In genomic region chr15:58933311-58934113, GRCh38 we compare ENCODE assay signal across 8 cellular contexts. TPM values are rescaled to one million over a fixed set of nuclear protein-coding genes. Genes with fewer than 3 reads are reported as not detected.
DNase-seq lines count a peak whose midpoint lies in the region; ATAC-seq and TF ChIP-seq lines count a peak whose summit lies in the region.

TSS of gene SLTM (minus strand) at chr15:58933679. CDS start at chr15:58933565, 114 bp downstream.

- TF ChIP-seq CTCF in KMS-11 (conservative IDR thresholded peaks at IDR 0.05; ENCODE audit: low read depth, low read length) (peak; percentile 41; the same call in 1 of the 2 replicates), Panc1 (IDR thresholded peaks at IDR 0.05) (no peak)

- BruUV-seq in Panc1 (replicated peaks; lab: Mats Ljungman, UMichigan), result no TSS peak

- peak within 1 kb of the TSS; percentile 89 for H2AFZ ChIP-seq in KMS-11 (ENCODE audit: low read depth)

- H3K4me1 ChIP-seq in KMS-11 (ENCODE audit: low read depth, poor library complexity, severe bottlenecking) (peaks cover 19% of the 10 kb centered on the region), Panc1 (ENCODE audit: control insufficient read depth, insufficient read depth, low read length) (peaks cover 15% of the 10 kb centered on the region)

- DNase-seq in DMS79 treated with DMSO at 0.1 percent for 48 hours (lab: John Stamatoyannopoulos, UW) (peak; percentile 71), Panc1 (ENCODE audit: low read depth, low spot score) (peak; percentile 76), myocyte (ENCODE audit: low read depth) (peak; percentile 93)
- DNase-seq in activated T-cell treated with anti-CD3 and anti-CD28 coated beads, Interleukin-2, amount 50 U/mL, for 4 hours, result peak; percentile 92
- peak; percentile 80 to 96 for DNase-seq in stimulated activated CD8-positive, alpha-beta memory T cell treated with anti-CD3 and anti-CD28 coated beads, Interleukin-7, amount 100 ng/mL, for 4 hours (ENCODE audit: low read depth in 2 of 2)

- peak within 1 kb of the TSS; percentile 99 for H3K9ac ChIP-seq in KMS-11

- H3K27ac ChIP-seq in KMS-11 (peak within 1 kb of the TSS; percentile 100), Panc1 (ENCODE audit: low read length) (peak within 1 kb of the TSS; percentile 99)

- CTCF ChIA-PET in Panc1 (lab: Charles Lee), result no interaction called here

- peak within 1 kb of the TSS; percentile 56 for H3K4me3 ChIP-seq in KMS-11 (IDR thresholded peaks at IDR 0.05; ENCODE audit: insufficient read depth, low read depth, low read length)
- H3K4me3 ChIP-seq in Panc1 (ENCODE audit: low read depth in 2 of 2, low read length in 2 of 2), result peak within 1 kb of the TSS; percentile 94 to 98

- in situ Hi-C loops in Panc1 (cut with HindIII; ENCODE audit: low pct_unique_long_range_greater_than_20kb, low sequenced_read_pairs), result no loop called here

- H3K36me3 Mint-ChIP-seq in activated T-cell treated with anti-CD3 and anti-CD28 coated beads, Interleukin-2, amount 50 U/mL, for 4 hours (ENCODE audit: insufficient read depth), result peaks cover 8% of the 10 kb centered on the region

- H3K4me1 Mint-ChIP-seq in activated T-cell treated with anti-CD3 and anti-CD28 coated beads, Interleukin-2, amount 50 U/mL, for 4 hours (ENCODE audit: low read depth), result peaks cover 18% of the 10 kb centered on the region

- H3K9me3 ChIP-seq in Panc1 (ENCODE audit: control insufficient read depth, insufficient read depth, low read depth, low read length), result no peaks in the 10 kb centered on the region

- ATAC-seq in GM21737 (IDR thresholded peaks at IDR 0.05; ENCODE audit: unreplicated experiment) (peak; percentile 87), Panc1 (peak; percentile 99), esophagus mucosa (peak; percentile 98)
- ATAC-seq in activated T-cell treated with anti-CD3 and anti-CD28 coated beads, Interleukin-2, amount 50 U/mL, for 4 hours, result peak; percentile 94 to 96

- H3K4me3 Mint-ChIP-seq in activated T-cell treated with anti-CD3 and anti-CD28 coated beads, Interleukin-2, amount 50 U/mL, for 4 hours, result peak within 1 kb of the TSS; percentile 98

- H3K4me2 ChIP-seq in KMS-11, result peak within 1 kb of the TSS; percentile 97

- POLR2A ChIA-PET in Panc1 (lab: Charles Lee), result interaction anchor here (0.6 kb wide), 1 partner anchor 216 kb away, joined by 8 read pairs; no protein-coding TSS in a partner anchor

- H3K79me2 ChIP-seq in KMS-11 (ENCODE audit: insufficient read depth, low read depth), result peaks cover 47% of the 10 kb centered on the region

- intact Hi-C loops in Panc1 (cut with micrococcal nuclease; ENCODE audit: unreplicated experiment), result loop anchor here (5.0 kb wide), 1 partner anchor 161 kb away; the partner anchor contains the start of gene MINDY2

- H3K36me3 ChIP-seq in KMS-11 (ENCODE audit: insufficient read depth) (peaks cover 7% of the 10 kb centered on the region; the same call in 1 of the 2 replicates), Panc1 (ENCODE audit: control insufficient read depth, insufficient read depth, low read length) (peaks cover 16% of the 10 kb centered on the region)

- no peaks in the 10 kb centered on the region for H3K9me3 Mint-ChIP-seq in activated T-cell treated with anti-CD3 and anti-CD28 coated beads, Interleukin-2, amount 50 U/mL, for 4 hours

- H3K27me3 ChIP-seq in KMS-11 (ENCODE audit: insufficient read depth, low read depth) (no peaks in the 10 kb centered on the region), Panc1 (ENCODE audit: control insufficient read depth, insufficient read depth, low read length) (no peaks in the 10 kb centered on the region)

- peaks cover 10% of the 10 kb centered on the region; the same call in 1 of the 2 replicates for H4K20me1 ChIP-seq in KMS-11 (ENCODE audit: insufficient read depth)

- no peaks in the 10 kb centered on the region for H3K27me3 Mint-ChIP-seq in activated T-cell treated with anti-CD3 and anti-CD28 coated beads, Interleukin-2, amount 50 U/mL, for 4 hours (ENCODE audit: low read depth)

RNA-seq across cellular contexts. Expression of gene SLTM, which starts in this region (rescaled TPM):
- total RNA-seq in Panc1 (2021; ENCODE audit: unreplicated experiment), result 75.7 TPM
- polyA plus RNA-seq in Panc1 (2012; ENCODE audit: insufficient read length), result 88.4 TPM
- 100 to 1,000 TPM; 105 to 121 (median 120) TPM for total RNA-seq in activated T-cell treated with anti-CD3 and anti-CD28 coated beads, Interleukin-2, amount 50 U/mL, for 4 hours
- total RNA-seq in esophagus mucosa, result 53.4 TPM
- total RNA-seq in myocyte, result 46.3 and 71.0 TPM in 2 replicates
- polyA plus RNA-seq in myocyte (2012), result 33.5 TPM

Comparison
In these comparisons a context has a peak if more than half of its experiments do, and no peak if none do; other contexts are left out.
1. Peak in every context shown above with its lines: DNase-seq, ATAC-seq, H3K4me3 ChIP-seq and H3K27ac ChIP-seq.